In the genomic region with DNA sequence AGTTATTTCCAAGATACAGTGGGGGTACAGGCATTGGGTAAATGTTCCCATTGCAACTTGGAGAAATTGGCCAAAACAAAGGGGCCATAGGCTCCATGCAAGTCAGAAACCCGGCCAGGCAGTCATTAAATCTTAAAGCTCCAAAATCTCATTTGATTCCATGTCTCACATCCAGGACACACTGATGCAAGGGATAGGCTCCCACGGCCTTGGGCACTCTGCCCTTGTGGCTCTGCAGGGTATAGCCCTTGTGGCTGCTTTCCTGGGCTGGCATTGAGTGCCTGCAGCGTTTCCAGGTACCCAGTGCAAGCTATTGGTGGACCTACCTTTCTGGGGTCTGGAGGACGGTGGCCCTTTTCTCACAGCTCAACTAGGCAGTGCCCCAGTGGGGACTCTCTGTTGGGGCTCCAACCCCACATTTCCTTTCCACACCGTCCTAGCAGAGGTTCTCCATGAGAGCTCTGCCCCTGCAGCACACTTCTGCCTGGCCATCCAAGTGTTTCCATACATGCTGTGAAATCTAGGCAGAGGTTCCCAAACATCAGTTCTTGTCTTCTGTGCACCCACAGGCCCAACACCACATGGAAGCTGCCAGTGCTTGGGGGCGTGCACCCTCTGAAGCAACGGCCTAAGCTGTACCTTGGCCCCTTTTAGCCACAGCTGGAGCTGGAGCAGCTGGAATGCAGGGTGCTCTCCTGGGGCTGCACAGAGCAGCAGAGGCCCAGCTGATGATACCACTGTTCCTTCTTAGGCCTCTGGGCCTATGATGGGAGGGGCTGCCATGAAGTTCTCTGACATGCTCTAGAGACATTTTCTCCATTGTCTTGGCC, we compare ENCODE assay signal across 1 cellular context.
A peak's percentile ranks its signal among the peaks of the same experiment; 100 is the strongest.
TF ChIP-seq lines count a peak whose summit lies in the region.

No MANE protein-coding gene starts in this region.

TF ChIP-seq in HepG2, 621 proteins besides CTCF, POLR2A, EP300 and RAD21 (continued from another document and continues in another):
- TF ChIP-seq FOXJ3 (CRISPR knock-in tag; IDR thresholded peaks at IDR 0.05; ENCODE audit: borderline replicate concordance) (no peak), KLF16 (CRISPR knock-in tag; IDR thresholded peaks at IDR 0.05) (no peak), ARID2 (CRISPR knock-in tag; IDR thresholded peaks at IDR 0.05; ENCODE audit: borderline replicate concordance) (no peak), ASH2L (IDR thresholded peaks at IDR 0.05; ENCODE audit: insufficient read length, low read depth, low read length) (no peak), NFATC3 (CRISPR knock-in tag; IDR thresholded peaks at IDR 0.05) (no peak), NR3C1 (CRISPR knock-in tag; IDR thresholded peaks at IDR 0.05) (no peak), ZFP36L1 (CRISPR knock-in tag; IDR thresholded peaks at IDR 0.05) (no peak), ZNF343 (CRISPR knock-in tag; IDR thresholded peaks at IDR 0.05) (no peak), NR2C2 (CRISPR knock-in tag; IDR thresholded peaks at IDR 0.05; ENCODE audit: borderline replicate concordance) (no peak), ZNF557 (CRISPR knock-in tag; IDR thresholded peaks at IDR 0.05) (no peak), ZNF484 (CRISPR knock-in tag; IDR thresholded peaks at IDR 0.05; ENCODE audit: borderline replicate concordance, low read depth) (no peak), ZNF569 (CRISPR knock-in tag; IDR thresholded peaks at IDR 0.05; ENCODE audit: borderline replicate concordance) (no peak), ZNF547 (CRISPR knock-in tag; IDR thresholded peaks at IDR 0.05) (0 out of 2 replicates have a peak, but pooled peaks have one; percentile 43), BRCA1 (CRISPR knock-in tag; IDR thresholded peaks at IDR 0.05) (no peak), MBD4 (IDR thresholded peaks at IDR 0.05; ENCODE audit: borderline replicate concordance, low read length) (no peak), ZNF296 (CRISPR knock-in tag; conservative IDR thresholded peaks at IDR 0.05) (no peak), NRL (CRISPR knock-in tag; IDR thresholded peaks at IDR 0.05; ENCODE audit: borderline replicate concordance) (no peak), ZNF737 (CRISPR knock-in tag; IDR thresholded peaks at IDR 0.05; ENCODE audit: borderline replicate concordance) (no peak), ZNF260 (CRISPR knock-in tag; IDR thresholded peaks at IDR 0.05; ENCODE audit: borderline replicate concordance, low read depth) (no peak), SRF (IDR thresholded peaks at IDR 0.05; ENCODE audit: low read depth, low read length) (no peak), ZNF574 (CRISPR knock-in tag; IDR thresholded peaks at IDR 0.05) (no peak; the same call in 1 of the 2 replicates), SNAI1 (CRISPR knock-in tag; IDR thresholded peaks at IDR 0.05; ENCODE audit: borderline replicate concordance) (no peak), ZNF441 (CRISPR knock-in tag; IDR thresholded peaks at IDR 0.05; ENCODE audit: borderline replicate concordance) (peak; percentile 85; the same call in 1 of the 2 replicates), SAP130 (CRISPR knock-in tag; IDR thresholded peaks at IDR 0.05; ENCODE audit: low read depth) (peak; percentile 78), AKAP8 (CRISPR knock-in tag; IDR thresholded peaks at IDR 0.05) (no peak), ZNF562 (CRISPR knock-in tag; IDR thresholded peaks at IDR 0.05; ENCODE audit: borderline replicate concordance) (no peak), ZMYM3 (CRISPR knock-in tag; IDR thresholded peaks at IDR 0.05) (peak; percentile 71; the same call in 1 of the 2 replicates), ZNF639 (CRISPR knock-in tag; conservative IDR thresholded peaks at IDR 0.05) (no peak), IRF2 (CRISPR knock-in tag; IDR thresholded peaks at IDR 0.05) (no peak), ZNF354B (CRISPR knock-in tag; IDR thresholded peaks at IDR 0.05) (no peak), MTF1 (CRISPR knock-in tag; IDR thresholded peaks at IDR 0.05) (no peak), SETDB1 (CRISPR knock-in tag; IDR thresholded peaks at IDR 0.05; ENCODE audit: borderline replicate concordance) (no peak), ZNF430 (CRISPR knock-in tag; IDR thresholded peaks at IDR 0.05) (no peak), MZF1 (CRISPR knock-in tag; IDR thresholded peaks at IDR 0.05; ENCODE audit: borderline replicate concordance) (no peak), REPIN1 (CRISPR knock-in tag; IDR thresholded peaks at IDR 0.05; ENCODE audit: borderline replicate concordance, low read depth) (peak; percentile 51; the same call in 1 of the 2 replicates), ISL2 (CRISPR knock-in tag; IDR thresholded peaks at IDR 0.05) (no peak), REL (CRISPR knock-in tag; conservative IDR thresholded peaks at IDR 0.05) (no peak), ETS1 (CRISPR knock-in tag; IDR thresholded peaks at IDR 0.05) (no peak), HOXA5 (CRISPR knock-in tag; IDR thresholded peaks at IDR 0.05) (no peak), HNRNPL (IDR thresholded peaks at IDR 0.05; ENCODE audit: low read depth, low read length) (no peak), KAT8 (CRISPR knock-in tag; IDR thresholded peaks at IDR 0.05) (no peak), HCFC1 (IDR thresholded peaks at IDR 0.05; ENCODE audit: low read depth, low read length) (no peak), NKX3-1 (CRISPR knock-in tag; IDR thresholded peaks at IDR 0.05) (no peak), ZNF772 (CRISPR knock-in tag; IDR thresholded peaks at IDR 0.05) (no peak), RFX3 (CRISPR knock-in tag; IDR thresholded peaks at IDR 0.05) (no peak), ZNF496 (CRISPR knock-in tag; IDR thresholded peaks at IDR 0.05; ENCODE audit: insufficient replicate concordance) (no peak), TSC22D2 (CRISPR knock-in tag; IDR thresholded peaks at IDR 0.05; ENCODE audit: borderline replicate concordance) (no peak), HNF1B (CRISPR knock-in tag; IDR thresholded peaks at IDR 0.05) (no peak), NCOR1 (IDR thresholded peaks at IDR 0.05; ENCODE audit: borderline replicate concordance, low read length) (peak; percentile 46; the same call in 1 of the 2 replicates), MEIS2 (CRISPR knock-in tag; IDR thresholded peaks at IDR 0.05) (no peak), MED13 (CRISPR knock-in tag; IDR thresholded peaks at IDR 0.05) (no peak), MEIS1 (CRISPR knock-in tag; IDR thresholded peaks at IDR 0.05; ENCODE audit: borderline replicate concordance) (no peak), SP4 (CRISPR knock-in tag; IDR thresholded peaks at IDR 0.05) (no peak)
- TF ChIP-seq, protein P1, sequence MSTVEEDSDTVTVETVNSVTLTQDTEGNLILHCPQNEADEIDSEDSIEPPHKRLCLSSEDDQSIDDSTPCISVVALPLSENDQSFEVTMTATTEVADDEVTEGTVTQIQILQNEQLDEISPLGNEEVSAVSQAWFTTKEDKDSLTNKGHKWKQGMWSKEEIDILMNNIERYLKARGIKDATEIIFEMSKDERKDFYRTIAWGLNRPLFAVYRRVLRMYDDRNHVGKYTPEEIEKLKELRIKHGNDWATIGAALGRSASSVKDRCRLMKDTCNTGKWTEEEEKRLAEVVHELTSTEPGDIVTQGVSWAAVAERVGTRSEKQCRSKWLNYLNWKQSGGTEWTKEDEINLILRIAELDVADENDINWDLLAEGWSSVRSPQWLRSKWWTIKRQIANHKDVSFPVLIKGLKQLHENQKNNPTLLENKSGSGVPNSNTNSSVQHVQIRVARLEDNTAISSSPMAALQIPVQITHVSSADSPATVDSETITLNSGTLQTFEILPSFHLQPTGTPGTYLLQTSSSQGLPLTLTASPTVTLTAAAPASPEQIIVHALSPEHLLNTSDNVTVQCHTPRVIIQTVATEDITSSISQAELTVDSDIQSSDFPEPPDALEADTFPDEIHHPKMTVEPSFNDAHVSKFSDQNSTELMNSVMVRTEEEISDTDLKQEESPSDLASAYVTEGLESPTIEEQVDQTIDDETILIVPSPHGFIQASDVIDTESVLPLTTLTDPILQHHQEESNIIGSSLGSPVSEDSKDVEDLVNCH (CRISPR knock-in tag; IDR thresholded peaks at IDR 0.05): no peak
- TF ChIP-seq, protein P2, sequence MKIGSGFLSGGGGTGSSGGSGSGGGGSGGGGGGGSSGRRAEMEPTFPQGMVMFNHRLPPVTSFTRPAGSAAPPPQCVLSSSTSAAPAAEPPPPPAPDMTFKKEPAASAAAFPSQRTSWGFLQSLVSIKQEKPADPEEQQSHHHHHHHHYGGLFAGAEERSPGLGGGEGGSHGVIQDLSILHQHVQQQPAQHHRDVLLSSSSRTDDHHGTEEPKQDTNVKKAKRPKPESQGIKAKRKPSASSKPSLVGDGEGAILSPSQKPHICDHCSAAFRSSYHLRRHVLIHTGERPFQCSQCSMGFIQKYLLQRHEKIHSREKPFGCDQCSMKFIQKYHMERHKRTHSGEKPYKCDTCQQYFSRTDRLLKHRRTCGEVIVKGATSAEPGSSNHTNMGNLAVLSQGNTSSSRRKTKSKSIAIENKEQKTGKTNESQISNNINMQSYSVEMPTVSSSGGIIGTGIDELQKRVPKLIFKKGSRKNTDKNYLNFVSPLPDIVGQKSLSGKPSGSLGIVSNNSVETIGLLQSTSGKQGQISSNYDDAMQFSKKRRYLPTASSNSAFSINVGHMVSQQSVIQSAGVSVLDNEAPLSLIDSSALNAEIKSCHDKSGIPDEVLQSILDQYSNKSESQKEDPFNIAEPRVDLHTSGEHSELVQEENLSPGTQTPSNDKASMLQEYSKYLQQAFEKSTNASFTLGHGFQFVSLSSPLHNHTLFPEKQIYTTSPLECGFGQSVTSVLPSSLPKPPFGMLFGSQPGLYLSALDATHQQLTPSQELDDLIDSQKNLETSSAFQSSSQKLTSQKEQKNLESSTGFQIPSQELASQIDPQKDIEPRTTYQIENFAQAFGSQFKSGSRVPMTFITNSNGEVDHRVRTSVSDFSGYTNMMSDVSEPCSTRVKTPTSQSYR (CRISPR knock-in tag; IDR thresholded peaks at IDR 0.05; ENCODE audit: borderline replicate concordance): no peak
- TF ChIP-seq, protein P3, sequence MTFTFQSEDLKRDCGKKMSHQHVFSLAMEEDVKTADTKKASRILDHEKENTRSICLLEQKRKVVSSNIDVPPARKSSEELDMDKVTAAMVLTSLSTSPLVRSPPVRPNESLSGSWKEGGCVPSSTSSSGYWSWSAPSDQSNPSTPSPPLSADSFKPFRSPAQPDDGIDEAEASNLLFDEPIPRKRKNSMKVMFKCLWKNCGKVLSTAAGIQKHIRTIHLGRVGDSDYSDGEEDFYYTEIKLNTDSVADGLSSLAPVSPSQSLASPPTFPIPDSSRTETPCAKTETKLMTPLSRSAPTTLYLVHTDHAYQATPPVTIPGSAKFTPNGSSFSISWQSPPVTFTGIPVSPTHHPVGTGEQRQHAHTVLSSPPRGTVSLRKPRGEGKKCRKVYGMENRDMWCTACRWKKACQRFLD (CRISPR knock-in tag; IDR thresholded peaks at IDR 0.05; ENCODE audit: borderline replicate concordance): no peak
- TF ChIP-seq, protein P4, sequence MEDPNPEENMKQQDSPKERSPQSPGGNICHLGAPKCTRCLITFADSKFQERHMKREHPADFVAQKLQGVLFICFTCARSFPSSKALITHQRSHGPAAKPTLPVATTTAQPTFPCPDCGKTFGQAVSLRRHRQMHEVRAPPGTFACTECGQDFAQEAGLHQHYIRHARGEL (CRISPR knock-in tag; IDR thresholded peaks at IDR 0.05): no peak
- TF ChIP-seq, protein P5, sequence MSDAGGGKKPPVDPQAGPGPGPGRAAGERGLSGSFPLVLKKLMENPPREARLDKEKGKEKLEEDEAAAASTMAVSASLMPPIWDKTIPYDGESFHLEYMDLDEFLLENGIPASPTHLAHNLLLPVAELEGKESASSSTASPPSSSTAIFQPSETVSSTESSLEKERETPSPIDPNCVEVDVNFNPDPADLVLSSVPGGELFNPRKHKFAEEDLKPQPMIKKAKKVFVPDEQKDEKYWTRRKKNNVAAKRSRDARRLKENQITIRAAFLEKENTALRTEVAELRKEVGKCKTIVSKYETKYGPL (CRISPR knock-in tag; IDR thresholded peaks at IDR 0.05): no peak
